In the genomic region with DNA sequence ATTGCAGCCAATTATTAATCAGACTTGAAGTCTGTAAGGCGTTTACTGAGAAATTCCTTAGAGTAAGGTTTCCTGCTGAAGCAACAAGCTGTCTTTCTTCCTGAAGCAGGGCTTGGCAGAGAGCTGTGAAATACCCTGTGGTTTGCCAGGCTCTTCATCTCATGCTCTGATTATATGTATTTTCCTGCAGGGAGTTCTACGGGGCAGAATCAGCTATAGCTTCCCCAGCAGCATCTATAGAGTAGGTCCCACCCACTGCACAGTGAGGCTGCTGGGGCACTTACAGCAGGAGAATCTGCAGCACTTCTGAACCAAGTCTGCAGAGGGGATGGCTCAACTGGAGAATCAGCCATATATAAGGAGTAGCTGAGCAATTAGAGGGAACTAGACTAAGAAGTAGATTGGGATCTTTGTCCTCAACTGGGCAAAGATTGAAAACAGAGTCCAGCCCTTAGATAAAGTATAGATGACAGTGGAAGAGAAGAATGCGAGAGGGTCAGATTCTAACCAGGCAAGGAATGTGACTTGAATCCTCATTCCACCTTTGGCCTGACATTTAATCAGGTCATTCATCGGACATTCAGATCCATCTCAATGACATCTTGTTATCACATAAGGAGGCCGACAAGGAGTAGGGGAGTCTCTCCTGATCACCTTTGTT, we compare ENCODE assay signal across 21 cellular contexts. TPM values are rescaled to one million over a fixed set of nuclear protein-coding genes. Genes with fewer than 3 reads are reported as not detected.
DNase-seq lines count a peak whose midpoint lies in the region; ATAC-seq and TF ChIP-seq lines count a peak whose summit lies in the region.
"Had no signal": no experiment of that assay in that cellular context is flagged by ENCODE, and none has a peak within 500 bp of the region (broad histone marks: within the 10 kb centered on the region; RNA-seq: fewer than 3 reads in every experiment).

No MANE protein-coding gene starts in this region.

- H3K4me1 Mint-ChIP-seq in Caco-2 (ENCODE audit: low read depth, unreplicated experiment), result peaks cover 26% of the 10 kb centered on the region
- H3K4me1 Mint-ChIP-seq: CD4-positive, alpha-beta memory T cell had no signal

- no peak overlapping the region for H3K4me3 ChIP-seq in Caco-2 (ENCODE audit: low read depth, low read length)
- peak overlapping the region; percentile 29; the same call in 1 of the 2 replicates for H3K4me3 ChIP-seq in PC-3 (ENCODE audit: low read length)
- H3K4me3 ChIP-seq in left ventricle myocardium inferior, result no peak overlapping the region
- H3K4me3 ChIP-seq: BLaER1 treated with 17β-estradiol and CSF1 and Interleukin-3, amounts not matched to agents 10 nM and 100 nM; K562 had no signal

- H2AFZ ChIP-seq in PC-3 (ENCODE audit: low read length), result 0 out of 2 replicates have a peak overlapping the region, but pooled peaks have one; percentile 10

- CTCF ChIA-PET in Caco-2 (lab: Charles Lee) (interaction anchor here (1.4 to 1.9 kb wide), 2 partner anchors 15 to 30 kb away, joined by 3 to 4 read pairs; no protein-coding TSS in a partner anchor), PC-3 (lab: Charles Lee) (interaction anchor here (0.6 to 0.9 kb wide), 2 partner anchors 30 to 136 kb away, joined by 3 read pairs; no protein-coding TSS in a partner anchor)

- DNase-seq in Caco-2 (no peak), PC-3 (peak; percentile 58), left colon (no peak), NCI-H2227 treated with DMSO at 0.1 percent for 48 hours (lab: John Stamatoyannopoulos, UW) (no peak), left ventricle myocardium inferior (no peak)
- no peak for DNase-seq in activated CD8-positive, alpha-beta memory T cell treated with anti-CD3 and anti-CD28 coated beads, Interleukin-2, amount 50 U/mL, for 48 hours
- DNase-seq: CD4-positive, alpha-beta memory T cell; EL; GF-D8; NCI-H1092; NCI-H1436; NCI-H187 treated with DMSO at 0.1 percent for 48 hours; NCI-H2107; NCI-H345; NCI-H524 treated with DMSO at 0.1 percent for 48 hours; NCI-H82; Right ventricle myocardium superior; SW 1271 had no signal

- intact Hi-C loops in Caco-2 (cut with micrococcal nuclease; ENCODE audit: unreplicated experiment) (loop anchor here (10.0 kb wide), 1 partner anchor 55 kb away; no protein-coding TSS in a partner anchor), PC-3 (cut with micrococcal nuclease) (loop anchor here (1.0 kb wide), 1 partner anchor 87 kb away; no protein-coding TSS in a partner anchor), left colon (cut with DNase I, micrococcal nuclease) (no loop called here), left ventricle myocardium inferior (cut with micrococcal nuclease) (no loop called here)

- H4K20me1 ChIP-seq in PC-3 (ENCODE audit: low read length), result no peaks in the 10 kb centered on the region
- H4K20me1 ChIP-seq: BLaER1 treated with 17β-estradiol and CSF1 and Interleukin-3, amounts not matched to agents 10 nM and 100 nM had no signal

- TF ChIP-seq CTCF in 22Rv1 (IDR thresholded peaks at IDR 0.05), result no peak
- TF ChIP-seq CTCF in Caco-2 (IDR thresholded peaks at IDR 0.05; ENCODE audit: insufficient read depth in 1 of 2, low read depth in 1 of 2, low read length in 1 of 2, severe bottlenecking in 1 of 2, unreplicated experiment in 1 of 2), result no peak
- TF ChIP-seq CTCF in PC-3 (conservative IDR thresholded peaks at IDR 0.05; ENCODE audit: low read depth, low read length), result no peak
- no peak for TF ChIP-seq CTCF in left ventricle myocardium inferior (IDR thresholded peaks at IDR 0.05; ENCODE audit: borderline replicate concordance)

- no peaks in the 10 kb centered on the region for H3K9me2 ChIP-seq in PC-3 (replicated peaks; ENCODE audit: low read length)

- H3K9me3 ChIP-seq in Caco-2 (0 out of 2 replicates have a peak, but pooled peaks cover 6% of the 10 kb centered on the region), PC-3 (ENCODE audit: low read length) (no peaks in the 10 kb centered on the region), left ventricle myocardium inferior (replicated peaks) (no peaks in the 10 kb centered on the region)

- peaks cover 24% of the 10 kb centered on the region for H3K9me3 Mint-ChIP-seq in Caco-2 (ENCODE audit: unreplicated experiment)
- H3K9me3 Mint-ChIP-seq: CD4-positive, alpha-beta memory T cell had no signal

- ATAC-seq in PC-3 (peak; percentile 62), left colon (peak; percentile 78)
- ATAC-seq: K562 had no signal

- peak overlapping the region; percentile 39 for H3K27ac ChIP-seq in 22Rv1
- H3K27ac ChIP-seq in PC-3 (ENCODE audit: low read length), result peak overlapping the region; percentile 85
- no peak overlapping the region for H3K27ac ChIP-seq in left ventricle myocardium inferior (replicated peaks)
- H3K27ac ChIP-seq: BLaER1 treated with 17β-estradiol and CSF1 and Interleukin-3, amounts not matched to agents 10 nM and 100 nM had no signal

- POLR2A ChIA-PET in Caco-2 (lab: Charles Lee) (no interaction called here), PC-3 (lab: Charles Lee; ENCODE audit: unreplicated experiment) (interaction anchor here (0.5 to 0.7 kb wide), 2 partner anchors 15 to 425 kb away, joined by 3 to 4 read pairs; no protein-coding TSS in a partner anchor)

- H3K36me3 Mint-ChIP-seq in Caco-2 (ENCODE audit: insufficient read depth, unreplicated experiment), result no peaks in the 10 kb centered on the region
- H3K36me3 Mint-ChIP-seq: CD4-positive, alpha-beta memory T cell had no signal

- H3K9ac ChIP-seq in PC-3 (ENCODE audit: low read length), result peak overlapping the region; percentile 24
- H3K9ac ChIP-seq: BLaER1 treated with 17β-estradiol and CSF1 and Interleukin-3, amounts not matched to agents 10 nM and 100 nM had no signal

- H3K27me3 Mint-ChIP-seq in Caco-2 (ENCODE audit: insufficient read depth, unreplicated experiment), result no peaks in the 10 kb centered on the region

- no peaks in the 10 kb centered on the region for H3K79me2 ChIP-seq in PC-3 (ENCODE audit: low read length)

- H3K4me1 ChIP-seq in Caco-2 (peaks cover 23% of the 10 kb centered on the region), PC-3 (ENCODE audit: insufficient read depth, low read length) (peaks cover 32% of the 10 kb centered on the region), left ventricle myocardium inferior (no peaks in the 10 kb centered on the region)
- H3K4me1 ChIP-seq: BLaER1 treated with 17β-estradiol and CSF1 and Interleukin-3, amounts not matched to agents 10 nM and 100 nM had no signal

- no peaks in the 10 kb centered on the region for H3K27me3 ChIP-seq in Caco-2 (replicated peaks; ENCODE audit: control insufficient read depth, insufficient read depth, low read length)
- H3K27me3 ChIP-seq in PC-3 (ENCODE audit: low read length), result no peaks in the 10 kb centered on the region
- H3K27me3 ChIP-seq in left ventricle myocardium inferior (ENCODE audit: low read depth), result peaks cover 32% of the 10 kb centered on the region
- H3K27me3 ChIP-seq: BLaER1 treated with 17β-estradiol and CSF1 and Interleukin-3, amounts not matched to agents 10 nM and 100 nM had no signal

- H3K36me3 ChIP-seq in Caco-2 (ENCODE audit: control insufficient read depth, insufficient read depth, low read length) (no peaks in the 10 kb centered on the region), PC-3 (ENCODE audit: low read depth, low read length) (no peaks in the 10 kb centered on the region), left ventricle myocardium inferior (no peaks in the 10 kb centered on the region)
- H3K36me3 ChIP-seq: BLaER1 treated with 17β-estradiol and CSF1 and Interleukin-3, amounts not matched to agents 10 nM and 100 nM had no signal

- peak overlapping the region; percentile 42 for H3K4me3 Mint-ChIP-seq in Caco-2 (ENCODE audit: unreplicated experiment)
- H3K4me3 Mint-ChIP-seq: CD4-positive, alpha-beta memory T cell had no signal

- peak overlapping the region; percentile 73 for H3K4me2 ChIP-seq in PC-3 (ENCODE audit: low read length)
- H3K4me2 ChIP-seq: BLaER1 treated with 17β-estradiol and CSF1 and Interleukin-3, amounts not matched to agents 10 nM and 100 nM had no signal

- BruUV-seq in Caco-2 (replicated peaks; lab: Mats Ljungman, UMichigan) (no TSS peak), PC-3 (replicated peaks; lab: Mats Ljungman, UMichigan) (no TSS peak)

- peak overlapping the region; percentile 88 for H3K27ac Mint-ChIP-seq in Caco-2 (ENCODE audit: unreplicated experiment)
- H3K27ac Mint-ChIP-seq: CD4-positive, alpha-beta memory T cell had no signal

- peaks cover 9% of the 10 kb centered on the region for H3F3A ChIP-seq in PC-3 (ENCODE audit: low read length, unreplicated experiment)

RNA-seq across cellular contexts. Expression of gene CNTF, which starts 37.6 kb away (rescaled TPM):
- total RNA-seq in Caco-2 (2022) (3.3 and 3.6 TPM in 2 replicates), PC-3 (2014; rRNA removed) (1.6 and 2.8 TPM in 2 replicates), left colon (1 to 10 TPM; 1.7 to 2.6 TPM), left ventricle myocardium inferior (0.93 TPM)

Comparison
In these comparisons a context has a peak if more than half of its experiments do, and no peak if none do; other contexts are left out.
1. intact Hi-C loops: an anchor here in Caco-2 (10.0 kb wide) and PC-3 (1.0 kb wide); none called in left colon and left ventricle myocardium inferior.